ENCODE assay signal across 1 cellular context in the genomic region with DNA sequence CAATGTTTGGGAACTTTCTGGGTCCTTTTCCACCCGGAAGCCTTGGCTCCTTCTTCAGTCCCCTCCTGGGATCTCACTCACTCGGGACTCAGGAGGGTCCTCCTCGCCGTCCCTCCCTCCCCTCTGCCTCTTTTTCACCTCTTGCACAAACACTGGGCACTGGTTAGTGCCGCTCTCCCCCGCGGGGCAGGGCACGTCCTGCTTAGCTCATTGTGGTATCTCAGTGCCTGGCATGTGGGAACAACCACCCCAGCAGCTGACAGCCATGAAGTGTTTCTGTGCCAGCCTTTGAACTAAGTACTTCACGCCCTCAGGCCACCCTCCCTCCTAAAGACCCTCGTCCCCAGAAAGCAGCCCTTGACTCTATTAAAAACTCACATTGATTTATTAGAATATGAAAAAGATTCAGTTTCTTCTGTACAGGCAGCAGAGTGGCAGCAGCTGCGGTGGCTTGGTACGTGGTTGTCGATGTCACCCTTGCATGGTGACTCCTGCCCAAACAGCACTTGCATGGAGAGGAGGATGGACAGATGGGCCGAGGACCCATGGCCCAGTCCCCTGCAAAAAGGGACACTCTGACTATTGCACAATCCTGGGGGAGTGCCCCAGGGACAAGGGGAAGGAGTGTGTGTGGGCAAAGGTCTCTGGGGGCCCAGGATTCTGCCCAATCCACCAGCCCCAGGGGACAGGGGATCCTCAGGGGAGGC.
TF ChIP-seq lines count a peak whose summit lies in the region.

No MANE protein-coding gene starts in this region.

TF ChIP-seq in HepG2, 621 proteins besides CTCF, POLR2A, EP300 and RAD21 (continued from another document):
- TF ChIP-seq, protein P1, sequence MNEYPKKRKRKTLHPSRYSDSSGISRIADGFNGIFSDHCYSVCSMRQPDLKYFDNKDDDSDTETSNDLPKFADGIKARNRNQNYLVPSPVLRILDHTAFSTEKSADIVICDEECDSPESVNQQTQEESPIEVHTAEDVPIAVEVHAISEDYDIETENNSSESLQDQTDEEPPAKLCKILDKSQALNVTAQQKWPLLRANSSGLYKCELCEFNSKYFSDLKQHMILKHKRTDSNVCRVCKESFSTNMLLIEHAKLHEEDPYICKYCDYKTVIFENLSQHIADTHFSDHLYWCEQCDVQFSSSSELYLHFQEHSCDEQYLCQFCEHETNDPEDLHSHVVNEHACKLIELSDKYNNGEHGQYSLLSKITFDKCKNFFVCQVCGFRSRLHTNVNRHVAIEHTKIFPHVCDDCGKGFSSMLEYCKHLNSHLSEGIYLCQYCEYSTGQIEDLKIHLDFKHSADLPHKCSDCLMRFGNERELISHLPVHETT (CRISPR knock-in tag; conservative IDR thresholded peaks at IDR 0.05), result no peak
- TF ChIP-seq ZSCAN25 (CRISPR knock-in tag; IDR thresholded peaks at IDR 0.05) (no peak), KDM2A (CRISPR knock-in tag; IDR thresholded peaks at IDR 0.05; ENCODE audit: borderline replicate concordance, low read depth) (peak; percentile 19; the same call in 1 of the 2 replicates), ZNF292 (CRISPR knock-in tag; IDR thresholded peaks at IDR 0.05; ENCODE audit: borderline replicate concordance, low read depth) (no peak), MAF1 (CRISPR knock-in tag; IDR thresholded peaks at IDR 0.05; ENCODE audit: borderline replicate concordance) (no peak)
